In genomic region chr14:43896044-43896443, GRCh38 we compare ENCODE assay signal across 31 cellular contexts.
"Had no signal": no experiment of that assay in that cellular context is flagged by ENCODE, and none has a peak within 500 bp of the region (broad histone marks: within the 10 kb centered on the region; RNA-seq: fewer than 3 reads in every experiment).

No MANE protein-coding gene starts in this region.

- H3K4me1 Mint-ChIP-seq: activated CD4-positive, alpha-beta T cell treated with anti-CD3 and anti-CD28 coated beads, Interleukin-2, amount 10 ng/mL, durations not matched to agents 24 days and 14 days; activated naive CD8-positive, alpha-beta T cell treated with anti-CD3 and anti-CD28 coated beads for 36 hours; activated T-helper 17 cell treated with anti-CD3 and anti-CD28 coated beads, Interleukin-2, amount 50 U/mL, for 72 hours; T-cell; T-helper 17 cell had no signal

- H3K27ac Mint-ChIP-seq: activated CD4-positive, alpha-beta T cell treated with anti-CD3 and anti-CD28 coated beads, Interleukin-2, amount 10 ng/mL, durations not matched to agents 24 days and 14 days; activated CD8-positive, alpha-beta T cell treated with anti-CD3 and anti-CD28 coated beads for 36 hours; activated naive CD8-positive, alpha-beta T cell treated with anti-CD3 and anti-CD28 coated beads for 36 hours; activated T-cell treated with anti-CD3 and anti-CD28 coated beads, Interleukin-2, amount 50 U/mL, for 72 hours; activated T-helper 17 cell treated with anti-CD3 and anti-CD28 coated beads, Interleukin-2, amount 50 U/mL, for 72 hours; T-cell; T-helper 17 cell had no signal

- H3K36me3 ChIP-seq: brain microvascular endothelial cell, Peyer's patch, SJSA1 had no signal

- H3K27me3 Mint-ChIP-seq: activated CD4-positive, alpha-beta T cell treated with anti-CD3 and anti-CD28 coated beads, Interleukin-2, amount 10 ng/mL, durations not matched to agents 24 days and 14 days; activated CD8-positive, alpha-beta T cell treated with anti-CD3 and anti-CD28 coated beads for 36 hours; activated naive CD8-positive, alpha-beta T cell treated with anti-CD3 and anti-CD28 coated beads for 36 hours; activated T-helper 17 cell treated with anti-CD3 and anti-CD28 coated beads, Interleukin-2, amount 50 U/mL, for 72 hours; T-cell; T-helper 17 cell had no signal

- H3K4me3 Mint-ChIP-seq: activated CD4-positive, alpha-beta T cell treated with anti-CD3 and anti-CD28 coated beads, Interleukin-2, amount 10 ng/mL, durations not matched to agents 24 days and 14 days; activated CD8-positive, alpha-beta T cell treated with anti-CD3 and anti-CD28 coated beads for 36 hours; activated naive CD8-positive, alpha-beta T cell treated with anti-CD3 and anti-CD28 coated beads for 36 hours; activated T-cell treated with anti-CD3 and anti-CD28 coated beads, Interleukin-2, amount 50 U/mL, for 72 hours; activated T-helper 17 cell treated with anti-CD3 and anti-CD28 coated beads, Interleukin-2, amount 50 U/mL, for 72 hours; T-cell; T-helper 17 cell had no signal

- H3K27ac ChIP-seq: brain microvascular endothelial cell, Peyer's patch, SJSA1, VCaP had no signal

- H3K9me3 Mint-ChIP-seq: activated CD4-positive, alpha-beta T cell treated with anti-CD3 and anti-CD28 coated beads, Interleukin-2, amount 10 ng/mL, durations not matched to agents 24 days and 14 days; activated T-helper 17 cell treated with anti-CD3 and anti-CD28 coated beads, Interleukin-2, amount 50 U/mL, for 72 hours had no signal

- H3K4me3 ChIP-seq: Peyer's patch, SJSA1 had no signal

- ATAC-seq: activated CD8-positive, alpha-beta T cell treated with anti-CD3 and anti-CD28 coated beads for 36 hours; activated T-cell treated with anti-CD3 and anti-CD28 coated beads, Interleukin-2, amount 50 U/mL, for 72 hours; activated T-helper 17 cell treated with anti-CD3 and anti-CD28 coated beads, Interleukin-2, amount 50 U/mL, for 72 hours; SK-N-SH treated with all-trans-retinoic acid at 6 μM for 48 hours; T-cell; T-helper 17 cell had no signal

- H3K36me3 Mint-ChIP-seq: activated naive CD8-positive, alpha-beta T cell treated with anti-CD3 and anti-CD28 coated beads for 36 hours; T-cell had no signal

- H3K9me3 ChIP-seq: Peyer's patch, SJSA1 had no signal

- H3K27me3 ChIP-seq: brain microvascular endothelial cell, Peyer's patch, SJSA1 had no signal

- H3K4me1 ChIP-seq: SJSA1 had no signal

- DNase-seq: activated CD4-positive, alpha-beta T cell treated with anti-CD3 and anti-CD28 coated beads, Interleukin-2, amount 10 ng/mL, durations not matched to agents 24 days and 14 days; activated CD4-positive, alpha-beta T cell treated with anti-CD3 and anti-CD28 coated beads, Interleukin-2, amount 50 U/mL, for 4 hours; activated CD8-positive, alpha-beta T cell treated with anti-CD3 and anti-CD28 coated beads for 36 hours; activated effector memory CD4-positive, alpha-beta T cell treated with anti-CD3 and anti-CD28 coated beads, Interleukin-2, amount 50 U/mL, for 16 hours; activated naive CD4-positive, alpha-beta T cell; activated naive CD4-positive, alpha-beta T cell treated with anti-CD3 and anti-CD28 coated beads, Interleukin-2, amount 50 U/mL, for 16 hours; activated naive CD8-positive, alpha-beta T cell treated with anti-CD3 and anti-CD28 coated beads for 36 hours; activated T-cell treated with anti-CD3 and anti-CD28 coated beads, Interleukin-2, amount 50 U/mL, for 1 hour; activated T-cell treated with anti-CD3 and anti-CD28 coated beads, Interleukin-2, amount 50 U/mL, for 72 hours; amniotic stem cell; aorta; brain microvascular endothelial cell; central memory CD4-positive, alpha-beta T cell; NCI-H1048; NCI-H1105 treated with DMSO at 0.1 percent for 48 hours; NCI-H1436; NCI-H1694; NCI-H1930; NCI-H510A; NCI-H526; NCI-H748 treated with DMSO at 0.1 percent for 48 hours; NK-92 treated with Interleukin-12 subunit alpha and Interleukin-12 subunit beta, amount 100 ng/mL, for 24 hours; Peyer's patch; RPMI8226; SHP77 treated with DMSO at 0.1 percent for 48 hours; T-cell; T-helper 17 cell had no signal
